In genomic region chr17:65057520-65058075, GRCh38 we compare ENCODE assay signal across 8 cellular contexts. TPM values are rescaled to one million over a fixed set of nuclear protein-coding genes. Genes with fewer than 3 reads are reported as not detected.
DNase-seq lines count a peak whose midpoint lies in the region; ATAC-seq and TF ChIP-seq lines count a peak whose summit lies in the region.

No MANE protein-coding gene starts in this region.

- peaks cover 12% of the 10 kb centered on the region for H3K4me1 ChIP-seq in rectal smooth muscle tissue (ENCODE audit: control insufficient read depth, insufficient read depth, low read length)

- intact Hi-C loops in left cardiac atrium (cut with DNase I) = loop anchor here (5.0 to 10.0 kb wide), 2 partner anchors 80 to 83 kb away; no protein-coding TSS in a partner anchor

- H3K27ac ChIP-seq in VCaP (peak overlapping the region; percentile 96), rectal smooth muscle tissue (ENCODE audit: low read depth, low read length) (peak overlapping the region; percentile 98)

- H3K9ac ChIP-seq in rectal smooth muscle tissue (ENCODE audit: low read length) = peak overlapping the region; percentile 89

- H3K36me3 ChIP-seq in rectal smooth muscle tissue (ENCODE audit: control insufficient read depth, insufficient read depth, low read length) = peaks cover 5% of the 10 kb centered on the region

- DNase-seq in left cardiac atrium = peak; percentile 58
- DNase-seq in NCI-H1930 (lab: John Stamatoyannopoulos, UW) = no peak
- no peak for DNase-seq in hepatic stellate cell (ENCODE audit: low spot score)
- DNase-seq in NCI-H510A (lab: John Stamatoyannopoulos, UW) = no peak

- no peak for ATAC-seq in left cardiac atrium
- no peak for ATAC-seq in HG02759 (IDR thresholded peaks at IDR 0.05; ENCODE audit: unreplicated experiment)

- H3K4me3 ChIP-seq in GM08714 (ENCODE audit: low read length) (peak overlapping the region; percentile 74; the same call in 1 of the 2 replicates), rectal smooth muscle tissue (ENCODE audit: low read length) (peak overlapping the region; percentile 91)

- no peaks in the 10 kb centered on the region for H3K27me3 ChIP-seq in rectal smooth muscle tissue (ENCODE audit: control insufficient read depth, insufficient read depth, low read length)

- TF ChIP-seq CTCF in VCaP (conservative IDR thresholded peaks at IDR 0.05) = no peak

RNA-seq across cellular contexts. Expression of gene GNA13, which starts 1.1 kb away (rescaled TPM):
- 10 to 100 TPM; 24.6 to 25.9 TPM for total RNA-seq in left cardiac atrium
